ENCODE assay signal across 23 cellular contexts in genomic region chr3:110430146-110430545, GRCh38.
"Had no signal": no experiment of that assay in that cellular context is flagged by ENCODE, and none has a peak within 500 bp of the region (broad histone marks: within the 10 kb centered on the region; RNA-seq: fewer than 3 reads in every experiment).

No MANE protein-coding gene starts in this region.

- H3K9me3 ChIP-seq: esophagus squamous epithelium, heart left ventricle, sigmoid colon, spleen, testis, upper lobe of left lung had no signal

- H3K4me1 ChIP-seq: esophagus squamous epithelium, heart left ventricle, sigmoid colon, spleen, testis, upper lobe of left lung had no signal

- H3K4me3 ChIP-seq: coronary artery, esophagus squamous epithelium, heart left ventricle, sigmoid colon, spleen, testis, upper lobe of left lung had no signal

- H3K27me3 ChIP-seq: esophagus squamous epithelium, heart left ventricle, sigmoid colon, spleen, testis, upper lobe of left lung had no signal

- H3K36me3 ChIP-seq: esophagus squamous epithelium, heart left ventricle, sigmoid colon, spleen, upper lobe of left lung had no signal

- DNase-seq: activated CD4-positive, alpha-beta memory T cell treated with anti-CD3 and anti-CD28 coated beads for 36 hours; activated CD4-positive, alpha-beta T cell treated with anti-CD3 and anti-CD28 coated beads for 4 hours; activated CD4-positive, CD25-positive, alpha-beta regulatory T cell; activated effector memory CD4-positive, alpha-beta T cell treated with anti-CD3 and anti-CD28 coated beads, Interleukin-2, amount 50 U/mL, for 16 hours; activated naive CD4-positive, alpha-beta T cell treated with anti-CD3 and anti-CD28 coated beads, Interleukin-2, amount 10 ng/mL, durations not matched to agents 7 days and 5 days; aorta; endodermal cell; esophagus squamous epithelium; heart left ventricle; islet precursor cell; left cardiac atrium; naive B cell; occipital lobe; posterior cingulate gyrus; sigmoid colon; spleen; stimulated activated CD4-positive, alpha-beta T cell treated with anti-CD3 and anti-CD28 coated beads, Interleukin-4, amount 100 ng/mL, for 1 hour; stimulated activated naive CD4-positive, alpha-beta T cell; SW 1271; T-helper 17 cell; testis; upper lobe of left lung had no signal

- ATAC-seq: heart left ventricle, left cardiac atrium, T-helper 17 cell had no signal

- H3K27ac ChIP-seq: coronary artery, esophagus squamous epithelium, heart left ventricle, sigmoid colon, spleen, testis, upper lobe of left lung had no signal
